In genomic region chr7:103124429-103124979, GRCh38 we compare ENCODE assay signal across 26 cellular contexts.
"Had no signal": no experiment of that assay in that cellular context is flagged by ENCODE, and none has a peak within 500 bp of the region (broad histone marks: within the 10 kb centered on the region; RNA-seq: fewer than 3 reads in every experiment).

No MANE protein-coding gene starts in this region.

- H3K27me3 ChIP-seq: adrenal gland, ascending aorta, brain microvascular endothelial cell, upper lobe of left lung had no signal

- H3K4me1 ChIP-seq: upper lobe of left lung had no signal

- H3K36me3 ChIP-seq: brain microvascular endothelial cell, thoracic aorta had no signal

- DNase-seq: activated B cell treated with CpG ODN at 0.5 μM for 24 hours; activated CD4-positive, alpha-beta T cell treated with anti-CD3 and anti-CD28 coated beads for 36 hours; activated CD4-positive, alpha-beta T cell treated with anti-CD3 and anti-CD28 coated beads, Interleukin-2, amount 50 U/mL, for 4 hours; activated CD8-positive, alpha-beta memory T cell treated with anti-CD3 and anti-CD28 coated beads for 24 hours; activated CD8-positive, alpha-beta memory T cell treated with anti-CD3 and anti-CD28 coated beads, Interleukin-2, amount 50 U/mL, for 4 hours; activated naive CD4-positive, alpha-beta T cell; activated T-cell treated with anti-CD3 and anti-CD28 coated beads, Interleukin-2, amount 50 U/mL, for 24 hours; adrenal gland; brain microvascular endothelial cell; caudate nucleus; dermis blood vessel endothelial cell; effector memory CD8-positive, alpha-beta T cell; foreskin fibroblast; kidney; left ventricle myocardium inferior; natural killer cell; stimulated activated CD4-positive, alpha-beta T cell treated with anti-CD3 and anti-CD28 coated beads, Interleukin-4, amount 100 ng/mL, for 24 hours; stimulated activated naive CD4-positive, alpha-beta T cell treated with Interleukin-2 at 50 U/mL for 16 hours; upper lobe of left lung had no signal

- H3K4me3 Mint-ChIP-seq: activated B cell treated with CpG ODN at 0.5 μM for 24 hours; activated CD4-positive, alpha-beta T cell treated with anti-CD3 and anti-CD28 coated beads for 36 hours; activated naive CD8-positive, alpha-beta T cell; activated T-cell treated with anti-CD3 and anti-CD28 coated beads, Interleukin-2, amount 50 U/mL, for 24 hours; activated T-helper 17 cell treated with anti-CD3 and anti-CD28 coated beads, Interleukin-2, amount 50 U/mL, for 72 hours; effector memory CD8-positive, alpha-beta T cell; mesothelial cell of epicardium; natural killer cell; T-helper 1 cell treated with Interleukin-12 subunit alpha and Interleukin-12 subunit beta and Interleukin-4 antibody, amounts not matched to agents 30 μg/mL and 1 μg/mL, for 36 hours had no signal

- ATAC-seq: activated CD4-positive, alpha-beta T cell treated with anti-CD3 and anti-CD28 coated beads for 36 hours; activated T-helper 17 cell treated with anti-CD3 and anti-CD28 coated beads, Interleukin-2, amount 50 U/mL, for 72 hours; effector memory CD8-positive, alpha-beta T cell; natural killer cell had no signal

- H3K4me1 Mint-ChIP-seq: activated B cell treated with CpG ODN at 0.5 μM for 24 hours; activated CD4-positive, alpha-beta T cell treated with anti-CD3 and anti-CD28 coated beads for 36 hours; activated T-helper 17 cell treated with anti-CD3 and anti-CD28 coated beads, Interleukin-2, amount 50 U/mL, for 72 hours; mesothelial cell of epicardium had no signal

- H3K9me3 ChIP-seq: adrenal gland, ascending aorta, left ventricle myocardium inferior, thoracic aorta, upper lobe of left lung had no signal

- H3K4me3 ChIP-seq: adrenal gland, ascending aorta, left ventricle myocardium inferior, thoracic aorta, upper lobe of left lung had no signal

- H3K27ac ChIP-seq: adrenal gland, ascending aorta, brain microvascular endothelial cell, epithelial cell of prostate, left ventricle myocardium inferior, thoracic aorta, upper lobe of left lung had no signal

- H3K27ac Mint-ChIP-seq: activated B cell treated with CpG ODN at 0.5 μM for 24 hours; activated CD4-positive, alpha-beta T cell treated with anti-CD3 and anti-CD28 coated beads for 36 hours; activated naive CD8-positive, alpha-beta T cell; activated T-cell treated with anti-CD3 and anti-CD28 coated beads, Interleukin-2, amount 50 U/mL, for 24 hours; activated T-helper 17 cell treated with anti-CD3 and anti-CD28 coated beads, Interleukin-2, amount 50 U/mL, for 72 hours; effector memory CD8-positive, alpha-beta T cell; mesothelial cell of epicardium; natural killer cell; T-helper 1 cell treated with Interleukin-12 subunit alpha and Interleukin-12 subunit beta and Interleukin-4 antibody, amounts not matched to agents 30 μg/mL and 1 μg/mL, for 36 hours had no signal

- H3K27me3 Mint-ChIP-seq: activated B cell treated with CpG ODN at 0.5 μM for 24 hours; activated CD4-positive, alpha-beta T cell treated with anti-CD3 and anti-CD28 coated beads for 36 hours; activated naive CD8-positive, alpha-beta T cell; activated T-cell treated with anti-CD3 and anti-CD28 coated beads, Interleukin-2, amount 50 U/mL, for 24 hours; activated T-helper 17 cell treated with anti-CD3 and anti-CD28 coated beads, Interleukin-2, amount 50 U/mL, for 72 hours; effector memory CD8-positive, alpha-beta T cell had no signal

- FAIRE-seq: kidney had no signal
